Comparison of ENCODE assay signal across 10 cellular contexts in the genomic region with DNA sequence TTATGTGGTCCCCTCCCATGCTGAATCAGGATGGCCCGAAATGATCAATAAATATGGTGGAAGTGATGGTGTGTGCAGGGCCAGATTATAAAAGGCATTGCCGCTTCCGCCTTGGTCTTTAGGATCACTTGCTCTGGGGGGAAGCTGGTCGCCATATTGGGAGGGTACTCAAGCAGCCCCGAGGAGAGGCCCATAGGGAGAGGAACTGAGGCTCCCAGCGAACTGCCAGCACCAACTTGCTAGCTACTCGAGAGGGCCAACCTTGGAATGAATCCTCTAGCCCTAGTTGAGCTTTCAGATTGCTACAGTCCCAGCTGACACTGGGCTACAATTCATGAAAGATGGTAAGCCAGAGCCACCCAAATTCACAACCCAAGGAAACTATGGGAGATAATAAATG. TPM values are rescaled to one million over a fixed set of nuclear protein-coding genes. Genes with fewer than 3 reads are reported as not detected.
"Had no signal": no experiment of that assay in that cellular context is flagged by ENCODE, and none has a peak within 500 bp of the region (broad histone marks: within the 10 kb centered on the region; RNA-seq: fewer than 3 reads in every experiment).

No MANE protein-coding gene starts in this region.

RNA-seq across cellular contexts. Expression of gene CA5A, which starts 48.0 kb away (rescaled TPM):
- total RNA-seq: OCI-LY7, PC-3, Peyer's patch, Right ventricle myocardium inferior, Right ventricle myocardium superior, RPMI7951, SJCRH30, SJSA1, SK-MEL-5 had no signal
- polyA plus RNA-seq: SK-N-SH had no signal
